Comparison of ENCODE assay signal across 8 cellular contexts in the genomic region with DNA sequence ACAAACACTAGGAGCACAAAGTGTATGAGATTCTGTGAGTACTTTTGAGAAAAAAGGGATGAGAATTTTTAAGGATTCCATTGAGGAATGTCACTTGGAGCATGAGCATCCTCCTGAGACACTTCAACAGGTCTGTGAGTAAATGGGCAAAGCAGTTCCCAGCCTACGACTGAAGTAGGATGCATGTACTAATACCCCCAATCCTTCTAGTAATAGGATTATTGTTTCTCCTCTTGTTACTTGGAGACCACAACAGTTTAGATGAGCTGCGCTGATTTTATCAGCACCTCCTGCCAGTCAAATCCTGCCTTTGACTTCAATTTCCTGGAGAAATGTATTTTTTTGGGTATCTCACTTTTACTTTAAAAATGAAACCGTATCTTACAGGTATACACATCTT. TPM values are rescaled to one million over a fixed set of nuclear protein-coding genes. Genes with fewer than 3 reads are reported as not detected.
A peak's percentile ranks its signal among the peaks of the same experiment; 100 is the strongest.
DNase-seq lines count a peak whose midpoint lies in the region; ATAC-seq and TF ChIP-seq lines count a peak whose summit lies in the region.

No MANE protein-coding gene starts in this region.

- DNase-seq in DMS 273 (lab: John Stamatoyannopoulos, UW; ENCODE audit: unreplicated experiment) (peak; percentile 31), DMS 273 treated with DMSO at 0.1 percent for 48 hours (lab: John Stamatoyannopoulos, UW) (no peak), hepatocyte (ENCODE audit: low spot score) (no peak), GM19238 (ENCODE audit: insufficient read length, low spot score) (no peak)
- no peak for DNase-seq in T-helper 2 cell treated with Interferon-gamma antibody and Interleukin-4, amounts not matched to agents 5 μg/mL and 100 μg/mL, for 36 hours (ENCODE audit: low spot score)
- DNase-seq in stimulated activated naive CD8-positive, alpha-beta T cell treated with anti-CD3 and anti-CD28 coated beads, Interleukin-15, amount 100 ng/mL, for 72 hours = no peak

- peak overlapping the region; percentile 66 for H3K4me3 ChIP-seq in hepatocyte

- peaks cover 5% of the 10 kb centered on the region for H3K4me1 ChIP-seq in hepatocyte (ENCODE audit: insufficient read depth)

- H3K27me3 Mint-ChIP-seq in T-helper 2 cell treated with Interferon-gamma antibody and Interleukin-4, amounts not matched to agents 5 μg/mL and 100 μg/mL, for 36 hours (ENCODE audit: low read depth) = peaks cover 4% of the 10 kb centered on the region
- H3K27me3 Mint-ChIP-seq in stimulated activated naive CD8-positive, alpha-beta T cell treated with anti-CD3 and anti-CD28 coated beads, Interleukin-15, amount 100 ng/mL, for 72 hours = no peaks in the 10 kb centered on the region

- H2AFZ ChIP-seq in hepatocyte = peak overlapping the region; percentile 76

- H3K36me3 Mint-ChIP-seq in T-helper 2 cell treated with Interferon-gamma antibody and Interleukin-4, amounts not matched to agents 5 μg/mL and 100 μg/mL, for 36 hours (ENCODE audit: low read depth) = no peaks in the 10 kb centered on the region

- TF ChIP-seq CTCF in hepatocyte (IDR thresholded peaks at IDR 0.05; ENCODE audit: poor library complexity) = no peak

- H3K4me2 ChIP-seq in hepatocyte = peak overlapping the region; percentile 86

- no peaks in the 10 kb centered on the region for H3K9me2 ChIP-seq in hepatocyte (replicated peaks; ENCODE audit: insufficient read depth)

- 36% methylated on average over 3 of the region's 3 CpGs for WGBS in hepatocyte (ENCODE audit: low lambda C conversion rate, missing lambda C conversion rate)

- no peak for ATAC-seq in stimulated activated naive CD8-positive, alpha-beta T cell treated with anti-CD3 and anti-CD28 coated beads, Interleukin-15, amount 100 ng/mL, for 72 hours
- ATAC-seq in HG02870 (IDR thresholded peaks at IDR 0.05; ENCODE audit: unreplicated experiment) (no peak), HG02623 (IDR thresholded peaks at IDR 0.05; ENCODE audit: unreplicated experiment) (no peak)

- H3K27ac Mint-ChIP-seq in T-helper 2 cell treated with Interferon-gamma antibody and Interleukin-4, amounts not matched to agents 5 μg/mL and 100 μg/mL, for 36 hours = peak overlapping the region; percentile 85
- peak overlapping the region; percentile 91 for H3K27ac Mint-ChIP-seq in stimulated activated naive CD8-positive, alpha-beta T cell treated with anti-CD3 and anti-CD28 coated beads, Interleukin-15, amount 100 ng/mL, for 72 hours

- H3K27ac ChIP-seq in hepatocyte = no peak overlapping the region

- H3K9me3 ChIP-seq in hepatocyte (ENCODE audit: low read depth) = no peaks in the 10 kb centered on the region

- no peaks in the 10 kb centered on the region for H3K27me3 ChIP-seq in hepatocyte

- H3K4me3 Mint-ChIP-seq in T-helper 2 cell treated with Interferon-gamma antibody and Interleukin-4, amounts not matched to agents 5 μg/mL and 100 μg/mL, for 36 hours = peak overlapping the region; percentile 98
- H3K4me3 Mint-ChIP-seq in stimulated activated naive CD8-positive, alpha-beta T cell treated with anti-CD3 and anti-CD28 coated beads, Interleukin-15, amount 100 ng/mL, for 72 hours = peak overlapping the region; percentile 95 to 96

- H3K79me2 ChIP-seq in hepatocyte = peaks cover 26% of the 10 kb centered on the region

- no peaks in the 10 kb centered on the region for H4K20me1 ChIP-seq in hepatocyte (ENCODE audit: insufficient read depth, poor library complexity, severe bottlenecking)

- H3K4me1 Mint-ChIP-seq in T-helper 2 cell treated with Interferon-gamma antibody and Interleukin-4, amounts not matched to agents 5 μg/mL and 100 μg/mL, for 36 hours (ENCODE audit: low read depth) = peaks cover 17% of the 10 kb centered on the region
- peaks cover 19% of the 10 kb centered on the region for H3K4me1 Mint-ChIP-seq in stimulated activated naive CD8-positive, alpha-beta T cell treated with anti-CD3 and anti-CD28 coated beads, Interleukin-15, amount 100 ng/mL, for 72 hours

- no peaks in the 10 kb centered on the region for H3K36me3 ChIP-seq in hepatocyte (replicated peaks; ENCODE audit: insufficient read depth, low read depth)

- H3K9me3 Mint-ChIP-seq in T-helper 2 cell treated with Interferon-gamma antibody and Interleukin-4, amounts not matched to agents 5 μg/mL and 100 μg/mL, for 36 hours = peaks cover under 1% of the 10 kb centered on the region
- peaks cover 4 to 6% of the 10 kb centered on the region in 2 donors for H3K9me3 Mint-ChIP-seq in stimulated activated naive CD8-positive, alpha-beta T cell treated with anti-CD3 and anti-CD28 coated beads, Interleukin-15, amount 100 ng/mL, for 72 hours

RNA-seq across cellular contexts. Expression of gene BBS9, which starts 0.8 kb away (rescaled TPM):
- total RNA-seq in hepatocyte = 12.3 and 13.1 TPM in 2 replicates
- 10.1 and 10.5 TPM in 2 replicates for polyA plus RNA-seq in hepatocyte

RNA-seq across cellular contexts. Expression of gene RP9, which starts 21.0 kb away (rescaled TPM):
- total RNA-seq in hepatocyte = 7.9 and 12.5 TPM in 2 replicates
- polyA plus RNA-seq in hepatocyte = 18.0 and 18.7 TPM in 2 replicates
